In the genomic region with DNA sequence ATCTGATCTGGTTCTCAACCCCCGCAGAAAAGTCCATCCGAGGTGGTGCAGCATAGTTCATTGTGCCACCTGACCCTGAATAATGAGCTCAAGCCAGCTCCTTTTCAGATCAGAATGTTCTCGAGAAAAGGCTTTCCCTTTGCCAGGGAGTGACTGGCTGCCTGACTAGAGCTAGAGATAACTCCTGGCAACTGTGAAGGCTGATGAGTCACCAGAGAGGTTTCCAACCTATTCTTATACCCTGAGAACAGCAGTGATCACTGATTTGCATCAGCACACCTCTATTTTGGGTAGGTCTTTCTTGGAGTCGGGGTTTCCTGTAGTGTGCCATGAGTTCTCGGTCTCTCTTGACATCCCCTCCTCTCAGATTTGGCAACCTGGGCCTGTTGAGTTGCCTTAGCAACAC, we compare ENCODE assay signal across 8 cellular contexts.
DNase-seq lines count a peak whose midpoint lies in the region; ATAC-seq, FAIRE-seq and TF ChIP-seq lines count a peak whose summit lies in the region.

No MANE protein-coding gene starts in this region.

- TF ChIP-seq CTCF in AG04450 (IDR thresholded peaks at IDR 0.05; ENCODE audit: low read depth, low read length) (no peak), K562 (IDR thresholded peaks at IDR 0.05 in 2 of 3, conservative IDR thresholded peaks at IDR 0.05 in 1 of 3; ENCODE audit: insufficient read depth in 2 of 3, low read depth in 1 of 3, low read length in 3 of 3) (no peak)

- H3K36me3 ChIP-seq in K562 (ENCODE audit: control insufficient read depth, insufficient read depth, low read length), result no peaks in the 10 kb centered on the region

- H3K4me1 ChIP-seq in K562 (replicated peaks in 1 of 2; ENCODE audit: control insufficient read depth in 2 of 2, insufficient read depth in 2 of 2, low read length in 2 of 2), result peaks cover 10 to 32% of the 10 kb centered on the region in 2 experiments; a peak in 4 of 5 replicates

- peak; percentile 62 for ATAC-seq in GM19035 (IDR thresholded peaks at IDR 0.05; ENCODE audit: unreplicated experiment)
- peak; percentile 80 for ATAC-seq in HG03442 (IDR thresholded peaks at IDR 0.05; ENCODE audit: unreplicated experiment)
- ATAC-seq in K562, result peak; percentile 67

- no peaks in the 10 kb centered on the region for H3K9me1 ChIP-seq in K562 (ENCODE audit: control insufficient read depth, insufficient read depth, low read length)

- H3K27me3 ChIP-seq in AG04450 (ENCODE audit: control insufficient read depth, insufficient read depth, low read length) (peaks cover under 1% of the 10 kb centered on the region), K562 (ENCODE audit: control insufficient read depth in 2 of 2, insufficient read depth in 2 of 2, low read length in 2 of 2) (no peaks in the 10 kb centered on the region; a peak in 1 of 5 replicates)

- in situ Hi-C loops in K562 (cut with MboI), result no loop called here

- no peak overlapping the region for H3K9ac ChIP-seq in K562 (ENCODE audit: insufficient read depth in 1 of 2, low read depth in 2 of 2, low read length in 2 of 2)

- BruUV-seq in K562 (replicated peaks; lab: Mats Ljungman, UMichigan), result no TSS peak

- H2AFZ ChIP-seq in K562 (ENCODE audit: low read depth, low read length), result no peak overlapping the region

- POLR2A ChIA-PET in AG04450 (lab: Yijun Ruan, JAX) (no interaction called here), K562 (lab: Yijun Ruan, JAX) (interaction anchor here (0.7 to 1.5 kb wide), 3 partner anchors 12 to 24 kb away, joined by 3 read pairs; no protein-coding TSS in a partner anchor)

- WGBS in K562 (ENCODE audit: insufficient coverage, low coverage, missing lambda C conversion rate), result 13% methylated on average over 5 of the region's 5 CpGs

- H3K4me3 ChIP-seq in AG04450 (ENCODE audit: low read depth, low read length) (no peak overlapping the region), K562 (no peak overlapping the region)

- H3K9me3 ChIP-seq in AG04450 (ENCODE audit: control insufficient read depth, insufficient read depth, low read length), result peaks cover under 1% of the 10 kb centered on the region; the same call in 1 of the 2 replicates
- no peaks in the 10 kb centered on the region; the same call in none of the 2 replicates for H3K9me3 ChIP-seq in K562 (replicated peaks; ENCODE audit: control insufficient read depth, insufficient read depth, low read depth, low read length)

- TF ChIP-seq POLR2A in K562 (conservative IDR thresholded peaks at IDR 0.05), result no peak

- intact Hi-C loops in K562 (cut with micrococcal nuclease), result no loop called here

- H3K27ac ChIP-seq in AG04450 (ENCODE audit: low read depth, low read length), result no peak overlapping the region
- H3K27ac ChIP-seq in K562 (ENCODE audit: extremely low read depth, low read depth, low read length), result no peak overlapping the region; the same call in 2 of the 3 replicates

- no peak for TF ChIP-seq RAD21 in K562 (CRISPR knock-in tag; conservative IDR thresholded peaks at IDR 0.05 in 1 of 2, IDR thresholded peaks at IDR 0.05 in 1 of 2)

- peak overlapping the region; percentile 51; the same call in 1 of the 2 replicates for H3K4me2 ChIP-seq in K562 (ENCODE audit: insufficient read depth, low read length)

- H4K20me1 ChIP-seq in K562 (replicated peaks; ENCODE audit: control insufficient read depth, insufficient read depth, low read length), result no peaks in the 10 kb centered on the region

- CTCF ChIA-PET in AG04450 (lab: Charles Lee) (interaction anchor here (1.1 kb wide), 1 partner anchor 57 kb away, joined by 5 read pairs; no protein-coding TSS in a partner anchor), K562 (lab: Yijun Ruan, JAX; ENCODE audit: low intra/inter-chr PET ratio) (no interaction called here)

- peak; percentile 85 for FAIRE-seq in K562 (lab: Jason Lieb, UNC)

- DNase-seq in AG04450 (ENCODE audit: low read depth, low spot score), result peak; percentile 30
- DNase-seq in K562 (ENCODE audit: extremely low read depth in 1 of 4, low spot score in 3 of 4), result peak; percentile 39 to 69 (median 51)
- peak; percentile 5 to 86 for DNase-seq in lung microvascular endothelial cell (ENCODE audit: low read depth in 2 of 2)
- DNase-seq in effector CD8-positive, alpha-beta T cell (lab: John Stamatoyannopoulos, UW), result no peak
- no peak for DNase-seq in NCI-H1694 (lab: John Stamatoyannopoulos, UW)
- no peak for DNase-seq in NCI-H526 (lab: John Stamatoyannopoulos, UW)

- no peaks in the 10 kb centered on the region for H3K79me2 ChIP-seq in K562 (ENCODE audit: control insufficient read depth, insufficient read depth, low read length)

- no peak for TF ChIP-seq EP300 in K562 (IDR thresholded peaks at IDR 0.05; ENCODE audit: low read length)

TF ChIP-seq in K562, 482 proteins besides CTCF, POLR2A, EP300 and RAD21 (continues in another document):
- TF ChIP-seq, protein P1, sequence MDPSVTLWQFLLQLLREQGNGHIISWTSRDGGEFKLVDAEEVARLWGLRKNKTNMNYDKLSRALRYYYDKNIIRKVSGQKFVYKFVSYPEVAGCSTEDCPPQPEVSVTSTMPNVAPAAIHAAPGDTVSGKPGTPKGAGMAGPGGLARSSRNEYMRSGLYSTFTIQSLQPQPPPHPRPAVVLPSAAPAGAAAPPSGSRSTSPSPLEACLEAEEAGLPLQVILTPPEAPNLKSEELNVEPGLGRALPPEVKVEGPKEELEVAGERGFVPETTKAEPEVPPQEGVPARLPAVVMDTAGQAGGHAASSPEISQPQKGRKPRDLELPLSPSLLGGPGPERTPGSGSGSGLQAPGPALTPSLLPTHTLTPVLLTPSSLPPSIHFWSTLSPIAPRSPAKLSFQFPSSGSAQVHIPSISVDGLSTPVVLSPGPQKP (CRISPR knock-in tag; IDR thresholded peaks at IDR 0.05), result no peak
- TF ChIP-seq ZNF668 (CRISPR knock-in tag; IDR thresholded peaks at IDR 0.05) (no peak), HNRNPUL1 (IDR thresholded peaks at IDR 0.05; ENCODE audit: low read length) (no peak), SMARCE1 (IDR thresholded peaks at IDR 0.05) (peak; percentile 60; the same call in 1 of the 2 replicates), ARID1B (IDR thresholded peaks at IDR 0.05) (peak; percentile 63), YY1 (IDR thresholded peaks at IDR 0.05; ENCODE audit: borderline replicate concordance in 1 of 3, control insufficient read depth in 1 of 3, extremely low read depth in 1 of 3, insufficient read depth in 3 of 3, insufficient read length in 1 of 3, insufficient replicate concordance in 2 of 3, low read depth in 1 of 3, low read length in 2 of 3) (no peak), ZNF766 (CRISPR knock-in tag; conservative IDR thresholded peaks at IDR 0.05) (peak; percentile 61; the same call in 1 of the 2 replicates), MIER1 (IDR thresholded peaks at IDR 0.05; ENCODE audit: low read depth) (no peak), SMC3 (conservative IDR thresholded peaks at IDR 0.05; ENCODE audit: insufficient read depth, low read depth, low read length) (no peak), SOX6 (IDR thresholded peaks at IDR 0.05) (peak; percentile 58; the same call in 1 of the 2 replicates)
- TF ChIP-seq, protein P2, sequence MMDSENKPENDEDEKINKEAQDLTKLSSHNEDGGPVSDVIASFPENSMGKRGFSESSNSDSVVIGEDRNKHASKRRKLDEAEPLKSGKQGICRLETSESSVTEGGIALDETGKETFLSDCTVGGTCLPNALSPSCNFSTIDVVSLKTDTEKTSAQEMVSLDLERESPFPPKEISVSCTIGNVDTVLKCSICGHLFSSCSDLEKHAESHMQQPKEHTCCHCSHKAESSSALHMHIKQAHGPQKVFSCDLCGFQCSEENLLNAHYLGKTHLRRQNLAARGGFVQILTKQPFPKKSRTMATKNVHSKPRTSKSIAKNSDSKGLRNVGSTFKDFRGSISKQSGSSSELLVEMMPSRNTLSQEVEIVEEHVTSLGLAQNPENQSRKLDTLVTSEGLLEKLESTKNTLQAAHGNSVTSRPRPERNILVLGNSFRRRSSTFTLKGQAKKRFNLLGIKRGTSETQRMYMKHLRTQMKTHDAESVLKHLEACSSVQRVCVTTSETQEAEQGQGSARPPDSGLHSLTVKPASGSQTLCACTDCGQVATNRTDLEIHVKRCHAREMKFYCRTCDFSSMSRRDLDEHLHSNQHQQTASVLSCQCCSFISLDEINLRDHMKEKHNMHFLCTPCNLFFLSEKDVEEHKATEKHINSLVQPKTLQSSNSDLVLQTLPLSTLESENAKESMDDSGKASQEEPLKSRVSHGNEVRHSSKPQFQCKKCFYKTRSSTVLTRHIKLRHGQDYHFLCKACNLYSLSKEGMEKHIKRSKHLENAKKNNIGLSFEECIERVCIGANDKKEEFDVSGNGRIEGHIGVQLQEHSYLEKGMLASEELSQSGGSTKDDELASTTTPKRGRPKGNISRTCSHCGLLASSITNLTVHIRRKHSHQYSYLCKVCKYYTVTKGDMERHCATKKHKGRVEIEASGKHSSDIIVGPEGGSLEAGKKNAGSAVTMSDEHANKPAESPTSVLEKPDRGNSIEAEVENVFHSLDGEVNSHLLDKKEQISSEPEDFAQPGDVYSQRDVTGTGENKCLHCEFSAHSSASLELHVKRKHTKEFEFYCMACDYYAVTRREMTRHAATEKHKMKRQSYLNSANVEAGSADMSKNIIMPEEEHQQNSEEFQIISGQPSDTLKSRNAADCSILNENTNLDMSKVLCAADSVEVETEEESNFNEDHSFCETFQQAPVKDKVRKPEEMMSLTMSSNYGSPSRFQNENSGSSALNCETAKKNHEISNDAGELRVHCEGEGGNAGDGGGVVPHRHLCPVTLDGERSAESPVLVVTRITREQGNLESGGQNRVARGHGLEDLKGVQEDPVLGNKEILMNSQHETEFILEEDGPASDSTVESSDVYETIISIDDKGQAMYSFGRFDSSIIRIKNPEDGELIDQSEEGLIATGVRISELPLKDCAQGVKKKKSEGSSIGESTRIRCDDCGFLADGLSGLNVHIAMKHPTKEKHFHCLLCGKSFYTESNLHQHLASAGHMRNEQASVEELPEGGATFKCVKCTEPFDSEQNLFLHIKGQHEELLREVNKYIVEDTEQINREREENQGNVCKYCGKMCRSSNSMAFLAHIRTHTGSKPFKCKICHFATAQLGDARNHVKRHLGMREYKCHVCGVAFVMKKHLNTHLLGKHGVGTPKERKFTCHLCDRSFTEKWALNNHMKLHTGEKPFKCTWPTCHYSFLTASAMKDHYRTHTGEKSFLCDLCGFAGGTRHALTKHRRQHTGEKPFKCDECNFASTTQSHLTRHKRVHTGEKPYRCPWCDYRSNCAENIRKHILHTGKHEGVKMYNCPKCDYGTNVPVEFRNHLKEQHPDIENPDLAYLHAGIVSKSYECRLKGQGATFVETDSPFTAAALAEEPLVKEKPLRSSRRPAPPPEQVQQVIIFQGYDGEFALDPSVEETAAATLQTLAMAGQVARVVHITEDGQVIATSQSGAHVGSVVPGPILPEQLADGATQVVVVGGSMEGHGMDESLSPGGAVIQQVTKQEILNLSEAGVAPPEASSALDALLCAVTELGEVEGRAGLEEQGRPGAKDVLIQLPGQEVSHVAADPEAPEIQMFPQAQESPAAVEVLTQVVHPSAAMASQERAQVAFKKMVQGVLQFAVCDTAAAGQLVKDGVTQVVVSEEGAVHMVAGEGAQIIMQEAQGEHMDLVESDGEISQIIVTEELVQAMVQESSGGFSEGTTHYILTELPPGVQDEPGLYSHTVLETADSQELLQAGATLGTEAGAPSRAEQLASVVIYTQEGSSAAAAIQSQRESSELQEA (IDR thresholded peaks at IDR 0.05; ENCODE audit: low read depth), result no peak

Comparison
In these comparisons a context has a peak if more than half of its experiments do, and no peak if none do; other contexts are left out.
1. DNase-seq: peak in AG04450 (single experiment), K562 (4 of 4) and lung microvascular endothelial cell (2 of 2); none in effector CD8-positive, alpha-beta T cell (single experiment), NCI-H1694 (single experiment) and NCI-H526 (0 of 2).
2. Peak in every context shown above with its lines, with median percentiles within 50 percentile points of each other: ATAC-seq.